ENCODE assay signal across 9 cellular contexts in the genomic region with DNA sequence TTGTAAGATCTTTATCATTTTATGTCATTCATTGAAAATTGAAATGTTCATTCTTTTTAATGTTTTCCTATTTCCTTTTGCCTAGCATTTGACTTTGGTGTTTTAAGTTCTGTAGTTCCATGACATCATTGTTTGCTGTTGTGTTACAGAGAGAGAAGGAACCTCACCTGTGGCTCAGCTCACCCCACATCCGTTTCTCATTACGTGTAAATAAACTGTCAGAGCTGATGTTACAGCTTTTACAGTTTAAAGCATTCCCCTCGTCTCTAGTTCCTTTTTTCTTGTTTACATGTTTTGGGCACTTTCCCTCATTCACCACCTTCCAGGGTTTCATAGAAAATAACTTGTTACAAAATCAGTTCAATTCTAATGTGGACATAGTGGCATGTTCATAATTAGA.
DNase-seq lines count a peak whose midpoint lies in the region; ATAC-seq and TF ChIP-seq lines count a peak whose summit lies in the region.
"Had no signal": no experiment of that assay in that cellular context is flagged by ENCODE, and none has a peak within 500 bp of the region (broad histone marks: within the 10 kb centered on the region; RNA-seq: fewer than 3 reads in every experiment).

No MANE protein-coding gene starts in this region.

- H3K27me3 ChIP-seq in PC-3 (ENCODE audit: low read length) = no peaks in the 10 kb centered on the region

- intact Hi-C loops in PC-3 (cut with micrococcal nuclease) = no loop called here

- H2AFZ ChIP-seq in PC-3 (ENCODE audit: low read length) = no peak overlapping the region

- no TSS peak for BruUV-seq in PC-3 (replicated peaks; lab: Mats Ljungman, UMichigan)

- no peaks in the 10 kb centered on the region for H3K36me3 ChIP-seq in PC-3 (ENCODE audit: low read depth, low read length)

- H3K4me1 ChIP-seq in PC-3 (ENCODE audit: insufficient read depth, low read length) = peaks cover 21% of the 10 kb centered on the region

- no peak overlapping the region for H3K9ac ChIP-seq in PC-3 (ENCODE audit: low read length)

- POLR2A ChIA-PET in PC-3 (lab: Charles Lee; ENCODE audit: unreplicated experiment) = no interaction called here

- no peaks in the 10 kb centered on the region for H3F3A ChIP-seq in PC-3 (ENCODE audit: low read length, unreplicated experiment)

- peak; percentile 27 for DNase-seq in GM10266 (ENCODE audit: extremely low spot score)
- DNase-seq in GM19240 (ENCODE audit: insufficient read length, low spot score) = peak; percentile 12
- peak; percentile 39 for DNase-seq in PC-3
- DNase-seq in AG08396 (ENCODE audit: low spot score) = no peak
- no peak for DNase-seq in GDM1 (lab: John Stamatoyannopoulos, UW)
- no peak for DNase-seq in A172 (ENCODE audit: low spot score)
- no peak for DNase-seq in amniotic stem cell (lab: John Stamatoyannopoulos, UW)
- DNase-seq: HCEC 1CT had no signal

- H3K4me2 ChIP-seq in PC-3 (ENCODE audit: low read length) = no peak overlapping the region

- no peaks in the 10 kb centered on the region for H3K79me2 ChIP-seq in PC-3 (ENCODE audit: low read length)

- TF ChIP-seq CTCF in GM10266 (IDR thresholded peaks at IDR 0.05; ENCODE audit: control insufficient read depth, insufficient read depth, low read depth, missing control alignments) = no peak
- TF ChIP-seq CTCF in PC-3 (conservative IDR thresholded peaks at IDR 0.05; ENCODE audit: low read depth, low read length) = no peak

- H4K20me1 ChIP-seq in PC-3 (ENCODE audit: low read length) = no peaks in the 10 kb centered on the region

- H3K4me3 ChIP-seq in PC-3 (ENCODE audit: low read length) = no peak overlapping the region

- no peak overlapping the region for H3K27ac ChIP-seq in PC-3 (ENCODE audit: low read length)

- CTCF ChIA-PET in PC-3 (lab: Charles Lee) = no interaction called here

- H3K9me2 ChIP-seq in PC-3 (replicated peaks; ENCODE audit: low read length) = no peaks in the 10 kb centered on the region

- H3K9me3 ChIP-seq in PC-3 (ENCODE audit: low read length) = no peaks in the 10 kb centered on the region

- ATAC-seq in HG02852 (IDR thresholded peaks at IDR 0.05; ENCODE audit: unreplicated experiment) = peak; percentile 70
- peak; percentile 38; the same call in 1 of the 2 replicates for ATAC-seq in PC-3

Comparison
In these comparisons a context has a peak if more than half of its experiments do, and no peak if none do; other contexts are left out.
1. DNase-seq: peak in GM10266 (single experiment), GM19240 (single experiment) and PC-3 (single experiment); none in AG08396 (single experiment), GDM1 (single experiment), A172 (single experiment) and amniotic stem cell (single experiment).